Comparison of ENCODE assay signal across 8 cellular contexts in the genomic region with DNA sequence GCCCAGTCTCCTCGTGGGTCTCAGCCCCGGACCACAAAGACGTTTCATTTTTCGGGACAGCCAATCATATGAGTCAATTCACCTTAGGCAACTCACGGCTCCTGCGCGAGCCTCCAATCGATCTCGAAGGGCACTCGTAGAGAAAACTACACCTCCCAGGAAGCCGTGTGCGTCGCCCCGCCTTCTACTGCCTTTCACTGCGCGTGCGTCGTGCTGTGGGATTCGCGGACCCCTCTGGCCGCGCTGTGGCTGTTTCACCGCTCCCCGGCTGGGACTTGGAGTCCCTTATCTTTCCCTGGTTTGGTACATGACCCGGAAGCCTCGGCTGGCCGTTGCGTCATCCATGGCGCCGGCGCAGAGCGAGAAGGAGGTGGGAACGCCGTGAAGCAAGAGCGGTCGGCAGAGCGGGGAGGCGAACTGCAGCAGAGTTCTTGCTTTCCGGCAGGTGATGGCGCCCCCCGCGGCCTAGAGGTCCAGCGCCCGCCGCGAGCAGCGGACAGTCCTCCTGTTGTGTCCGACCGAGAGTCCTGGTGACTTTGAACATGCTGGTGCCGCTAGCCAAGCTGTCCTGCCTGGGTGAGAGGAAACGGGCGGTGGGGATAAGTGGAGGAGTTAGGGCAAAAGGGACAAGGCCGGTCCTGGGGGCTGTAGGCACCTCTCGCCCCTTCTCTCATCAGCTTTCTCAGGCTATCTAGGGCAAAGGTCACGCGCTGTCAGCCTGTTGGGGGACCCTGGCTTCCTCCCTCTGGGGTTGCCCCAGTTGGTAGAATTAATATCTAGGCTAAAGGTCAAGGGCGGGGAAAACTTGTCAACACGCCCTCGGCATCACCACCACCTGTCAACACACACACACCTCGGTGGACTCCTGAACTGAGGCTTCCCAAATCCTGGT. TPM values are rescaled to one million over a fixed set of nuclear protein-coding genes. Genes with fewer than 3 reads are reported as not detected.
DNase-seq lines count a peak whose midpoint lies in the region; ATAC-seq and TF ChIP-seq lines count a peak whose summit lies in the region.

A gene (plus strand): TSS at position 382 of the 892 bp plus-strand sequence. CDS start 161 bp downstream, at position 543.

- H3K9me3 Mint-ChIP-seq in activated naive CD8-positive, alpha-beta T cell treated with anti-CD3 and anti-CD28 coated beads, Interleukin-2, amount 50 U/mL, for 24 hours = no peaks in the 10 kb centered on the region

- peak; percentile 80 for TF ChIP-seq CTCF in GM12874 (IDR thresholded peaks at IDR 0.05; ENCODE audit: insufficient read depth, low read depth, low read length)
- TF ChIP-seq CTCF in ovary (IDR thresholded peaks at IDR 0.05) = peak; percentile 60 to 79 (median 78)
- peak; percentile 30 to 76 (median 64) for TF ChIP-seq CTCF in thyroid gland (IDR thresholded peaks at IDR 0.05)

- H3K4me3 ChIP-seq in ovary (peak within 1 kb of the TSS; percentile 81), thyroid gland (replicated peaks in 1 of 3) (peak within 1 kb of the TSS; percentile 56 to 94 (median 91))

- WGBS in ovary, 3 donors = 0 to 1% (median 0%) methylated on average over 60 of the region's 60 CpGs
- WGBS in thyroid gland, 2 donors = 0 to 3% methylated on average over 19 to 48 of the region's 60 CpGs

- peak; percentile 87 for ATAC-seq in HG02763 (IDR thresholded peaks at IDR 0.05; ENCODE audit: unreplicated experiment)
- peak; percentile 89 for ATAC-seq in activated naive CD8-positive, alpha-beta T cell treated with anti-CD3 and anti-CD28 coated beads, Interleukin-2, amount 50 U/mL, for 24 hours
- peak; percentile 96 for ATAC-seq in Right ventricle myocardium inferior

- peak within 1 kb of the TSS; percentile 93 for H3K4me3 Mint-ChIP-seq in activated naive CD8-positive, alpha-beta T cell treated with anti-CD3 and anti-CD28 coated beads, Interleukin-2, amount 50 U/mL, for 24 hours

- H3K27me3 Mint-ChIP-seq in activated naive CD8-positive, alpha-beta T cell treated with anti-CD3 and anti-CD28 coated beads, Interleukin-2, amount 50 U/mL, for 24 hours = peaks cover 4% of the 10 kb centered on the region

- no peaks in the 10 kb centered on the region for H3K36me3 ChIP-seq in ovary
- H3K36me3 ChIP-seq in thyroid gland = no peaks in the 10 kb centered on the region

- H3K27ac ChIP-seq in ovary (peak within 1 kb of the TSS; percentile 90 to 98), thyroid gland (peak within 1 kb of the TSS; percentile 94 to 98 (median 96))

- intact Hi-C loops in Right ventricle myocardium inferior (cut with DNase I) (loop anchor here (2.0 to 5.0 kb wide), 2 partner anchors 47 to 95 kb away; a partner anchor contains a TSS), ovary (cut with DNase I) (no loop called here), thyroid gland (cut with DNase I) (no loop called here)

- peak; percentile 44 for TF ChIP-seq EP300 in ovary (IDR thresholded peaks at IDR 0.05)

- H3K27ac Mint-ChIP-seq in activated naive CD8-positive, alpha-beta T cell treated with anti-CD3 and anti-CD28 coated beads, Interleukin-2, amount 50 U/mL, for 24 hours = peak within 1 kb of the TSS; percentile 94

- peaks cover 5% of the 10 kb centered on the region for H3K4me1 ChIP-seq in ovary (ENCODE audit: insufficient read depth)
- H3K4me1 ChIP-seq in thyroid gland = peaks cover 10 to 11% of the 10 kb centered on the region in 2 donors

- no peaks in the 10 kb centered on the region for H3K9me3 ChIP-seq in ovary
- H3K9me3 ChIP-seq in thyroid gland = no peaks in the 10 kb centered on the region

- H3K27me3 ChIP-seq in ovary (no peaks in the 10 kb centered on the region), thyroid gland (no peaks in the 10 kb centered on the region)

- peak; percentile 84 for TF ChIP-seq POLR2A in ovary (IDR thresholded peaks at IDR 0.05)
- peak; percentile 59 to 94 for TF ChIP-seq POLR2A in thyroid gland (IDR thresholded peaks at IDR 0.05)

- DNase-seq in NCI-H1417 (lab: John Stamatoyannopoulos, UW) (peak; percentile 94 to 100 (median 99)), SW480 (ENCODE audit: low spot score) (peak; percentile 97), Right ventricle myocardium inferior (ENCODE audit: missing footprints) (peak; percentile 99), ovary (peak; percentile 98 to 99 (median 99)), thyroid gland (peak; percentile 99)
- DNase-seq in activated naive CD8-positive, alpha-beta T cell treated with anti-CD3 and anti-CD28 coated beads, Interleukin-2, amount 50 U/mL, for 24 hours = peak; percentile 97

- peaks cover 38% of the 10 kb centered on the region for H3K4me1 Mint-ChIP-seq in activated naive CD8-positive, alpha-beta T cell treated with anti-CD3 and anti-CD28 coated beads, Interleukin-2, amount 50 U/mL, for 24 hours

- peaks cover 12% of the 10 kb centered on the region for H3K36me3 Mint-ChIP-seq in activated naive CD8-positive, alpha-beta T cell treated with anti-CD3 and anti-CD28 coated beads, Interleukin-2, amount 50 U/mL, for 24 hours (ENCODE audit: low read depth)

RNA-seq across cellular contexts. Expression of the gene that starts here (rescaled TPM):
- total RNA-seq in Right ventricle myocardium inferior (383 TPM), ovary (10 to 100 TPM; 13.6 to 26.7 (median 19.5) TPM), thyroid gland (10 to 100 TPM; 32.6 to 64.0 (median 52.3) TPM)
- polyA plus RNA-seq in ovary = 10 to 100 TPM; 15.1 to 35.9 TPM

Comparison
In these comparisons a context has a peak if more than half of its experiments do, and no peak if none do; other contexts are left out.
1. Peak in every context shown above with its lines: DNase-seq, ATAC-seq, H3K4me3 ChIP-seq and H3K27ac ChIP-seq.